In genomic region chr16:2969545-2970521, GRCh38 we compare ENCODE assay signal across 8 cellular contexts. TPM values are rescaled to one million over a fixed set of nuclear protein-coding genes. Genes with fewer than 3 reads are reported as not detected.
DNase-seq lines count a peak whose midpoint lies in the region; ATAC-seq and TF ChIP-seq lines count a peak whose summit lies in the region.

No MANE protein-coding gene starts in this region.

- ATAC-seq in CD4-positive, CD25-positive, alpha-beta regulatory T cell (ENCODE audit: low read depth in 2 of 2), result peak; percentile 52 to 54
- ATAC-seq in GM19351 (IDR thresholded peaks at IDR 0.05; ENCODE audit: unreplicated experiment) (peak; percentile 47), left cardiac atrium (peak; percentile 14 to 33)

- peaks cover 33% of the 10 kb centered on the region for H3K27me3 Mint-ChIP-seq in CD4-positive, CD25-positive, alpha-beta regulatory T cell
- peaks cover 22% of the 10 kb centered on the region for H3K27me3 Mint-ChIP-seq in progenitor cell of endocrine pancreas

- no peaks in the 10 kb centered on the region for H3K36me3 ChIP-seq in CD4-positive, CD25-positive, alpha-beta regulatory T cell (ENCODE audit: control insufficient read depth, insufficient read depth, low read length)

- H3K36me3 Mint-ChIP-seq in CD4-positive, CD25-positive, alpha-beta regulatory T cell, result no peaks in the 10 kb centered on the region
- no peaks in the 10 kb centered on the region for H3K36me3 Mint-ChIP-seq in progenitor cell of endocrine pancreas (ENCODE audit: insufficient read depth)

- peaks cover 0 to 37% (median 4%) of the 10 kb centered on the region in 4 donors for H3K4me1 Mint-ChIP-seq in CD4-positive, CD25-positive, alpha-beta regulatory T cell
- no peaks in the 10 kb centered on the region for H3K4me1 Mint-ChIP-seq in progenitor cell of endocrine pancreas (ENCODE audit: low read depth)

- H3K4me3 Mint-ChIP-seq in CD4-positive, CD25-positive, alpha-beta regulatory T cell, result peak overlapping the region; percentile 72 to 86 (median 78)
- peak overlapping the region; percentile 63 for H3K4me3 Mint-ChIP-seq in progenitor cell of endocrine pancreas (ENCODE audit: low read depth)

- H3K27me3 ChIP-seq in CD4-positive, CD25-positive, alpha-beta regulatory T cell (ENCODE audit: control insufficient read depth, insufficient read depth, low read length), result no peaks in the 10 kb centered on the region

- H3K4me1 ChIP-seq in CD4-positive, CD25-positive, alpha-beta regulatory T cell (ENCODE audit: control insufficient read depth, insufficient read depth, low read length, poor library complexity, severe bottlenecking), result peaks cover 53% of the 10 kb centered on the region

- TF ChIP-seq CTCF in progenitor cell of endocrine pancreas (IDR thresholded peaks at IDR 0.05; ENCODE audit: unreplicated experiment), result peak; percentile 53

- no peak overlapping the region for H3K27ac ChIP-seq in CD4-positive, CD25-positive, alpha-beta regulatory T cell (ENCODE audit: insufficient read depth, low read length, poor library complexity, severe bottlenecking)

- H3K9me3 Mint-ChIP-seq in CD4-positive, CD25-positive, alpha-beta regulatory T cell, result peaks cover 0 to 1% (median 0%) of the 10 kb centered on the region in 7 donors
- H3K9me3 Mint-ChIP-seq in progenitor cell of endocrine pancreas (ENCODE audit: low read depth), result no peaks in the 10 kb centered on the region

- intact Hi-C loops in left cardiac atrium (cut with DNase I), result no loop called here

- no peak overlapping the region for H3K27ac Mint-ChIP-seq in CD4-positive, CD25-positive, alpha-beta regulatory T cell
- no peak overlapping the region for H3K27ac Mint-ChIP-seq in progenitor cell of endocrine pancreas

- peak; percentile 48 to 86 (median 51) for DNase-seq in CD4-positive, CD25-positive, alpha-beta regulatory T cell
- peak; percentile 54 for DNase-seq in KG1 (lab: John Stamatoyannopoulos, UW)
- DNase-seq in SKM-1 treated with dmso at 0.1 percent for 144 hours (lab: John Stamatoyannopoulos, UW; ENCODE audit: unreplicated experiment), result peak; percentile 59
- DNase-seq in activated naive CD8-positive, alpha-beta T cell treated with anti-CD3 and anti-CD28 coated beads, Interleukin-2, amount 50 U/mL, for 16 hours (ENCODE audit: low read depth, low spot score), result peak; percentile 40
- peak; percentile 68 for DNase-seq in left cardiac atrium
- DNase-seq in progenitor cell of endocrine pancreas (ENCODE audit: low spot score, unreplicated experiment), result peak; percentile 48
- DNase-seq in cerebellum (ENCODE audit: low spot score), result no peak

- no peak overlapping the region for H3K4me3 ChIP-seq in CD4-positive, CD25-positive, alpha-beta regulatory T cell (ENCODE audit: low read depth, low read length)

- no peaks in the 10 kb centered on the region for H3K9me3 ChIP-seq in CD4-positive, CD25-positive, alpha-beta regulatory T cell (ENCODE audit: control insufficient read depth in 2 of 2, low read length in 2 of 2)

RNA-seq across cellular contexts. Expression of gene PAQR4, which starts 0.7 kb away (rescaled TPM):
- 5.6 TPM for total RNA-seq in CD4-positive, CD25-positive, alpha-beta regulatory T cell
- 1 to 10 TPM; 2.2 to 8.0 (median 4.4) TPM for polyA plus RNA-seq in CD4-positive, CD25-positive, alpha-beta regulatory T cell
- total RNA-seq in left cardiac atrium, result 10 to 100 TPM in 1 of 2 donors, 1 to 10 TPM in 1; 5.8 to 10.1 TPM
- total RNA-seq in progenitor cell of endocrine pancreas, result 13.0 and 13.1 TPM in 2 replicates
- total RNA-seq in cerebellum, result 17.5 TPM

RNA-seq across cellular contexts. Expression of gene KREMEN2, which starts 5.8 kb away (rescaled TPM):
- not detected for total RNA-seq in CD4-positive, CD25-positive, alpha-beta regulatory T cell
- not detected for polyA plus RNA-seq in CD4-positive, CD25-positive, alpha-beta regulatory T cell
- not detected for total RNA-seq in left cardiac atrium
- total RNA-seq in progenitor cell of endocrine pancreas, result 0.31 and 0.47 TPM in 2 replicates
- total RNA-seq in cerebellum, result not detected

RNA-seq across cellular contexts. Expression of gene PKMYT1, which starts 10.4 kb away (rescaled TPM):
- total RNA-seq in CD4-positive, CD25-positive, alpha-beta regulatory T cell, result 5.7 TPM
- 1 to 10 TPM; 1.5 to 7.2 (median 2.3) TPM for polyA plus RNA-seq in CD4-positive, CD25-positive, alpha-beta regulatory T cell
- total RNA-seq in left cardiac atrium (1 to 10 TPM in 1 of 2 donors, under 1 TPM in 1; 0.97 to 2.9 TPM), progenitor cell of endocrine pancreas (33.7 and 36.5 TPM in 2 replicates), cerebellum (5.0 TPM)

RNA-seq across cellular contexts. Expression of gene CLDN9, which starts 42.9 kb away (rescaled TPM):
- not detected for total RNA-seq in CD4-positive, CD25-positive, alpha-beta regulatory T cell
- polyA plus RNA-seq in CD4-positive, CD25-positive, alpha-beta regulatory T cell, result not detected
- total RNA-seq in left cardiac atrium, result under 1 TPM; 0.24 TPM
- 2.2 and 2.9 TPM in 2 replicates for total RNA-seq in progenitor cell of endocrine pancreas
- not detected for total RNA-seq in cerebellum

RNA-seq across cellular contexts. Expression of gene CLDN6, which starts 48.1 kb away (rescaled TPM):
- total RNA-seq in CD4-positive, CD25-positive, alpha-beta regulatory T cell, result not detected
- not detected for polyA plus RNA-seq in CD4-positive, CD25-positive, alpha-beta regulatory T cell
- not detected for total RNA-seq in left cardiac atrium
- total RNA-seq in progenitor cell of endocrine pancreas, result 563 and 578 TPM in 2 replicates
- not detected for total RNA-seq in cerebellum
